3 cellular contexts compared by ENCODE assay signal in the genomic region with DNA sequence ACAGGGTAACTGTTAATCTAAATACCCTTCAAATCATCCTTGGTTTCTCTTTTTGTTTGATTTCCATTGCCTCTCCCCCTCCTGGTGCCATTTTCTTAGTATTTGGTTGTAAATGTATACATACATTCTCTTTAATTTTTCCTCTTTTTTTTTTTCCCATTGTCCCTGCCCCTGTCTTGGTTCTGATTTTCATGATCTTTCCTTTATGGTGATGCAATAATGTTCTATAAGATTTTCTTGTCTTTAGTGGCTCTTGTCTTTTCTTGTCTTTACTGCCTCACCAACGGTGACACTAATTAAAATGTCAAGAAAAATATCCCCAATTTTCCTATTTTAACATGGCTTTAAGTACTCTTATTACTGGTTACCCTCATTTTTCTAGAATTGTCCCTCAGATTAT.
TF ChIP-seq lines count a peak whose summit lies in the region.

No MANE protein-coding gene starts in this region.

TF ChIP-seq in HepG2, 621 proteins besides CTCF, POLR2A, EP300 and RAD21:
- TF ChIP-seq ATF7 (IDR thresholded peaks at IDR 0.05) (peak; percentile 72), ATF7 (CRISPR knock-in tag; IDR thresholded peaks at IDR 0.05) (no peak), CEBPB (IDR thresholded peaks at IDR 0.05; ENCODE audit: borderline replicate concordance, low read depth, low read length) (peak; percentile 17; the same call in 1 of the 2 replicates), SMAD9 (CRISPR knock-in tag; IDR thresholded peaks at IDR 0.05) (no peak), GTF3A (CRISPR knock-in tag; conservative IDR thresholded peaks at IDR 0.05) (no peak), CCAR2 (optimal IDR thresholded peaks at IDR 0.05; ENCODE audit: low read depth, low read length) (no peak)

TF ChIP-seq in IMR-90, 13 proteins besides CTCF, POLR2A, EP300 and RAD21:
- TF ChIP-seq, protein P1, sequence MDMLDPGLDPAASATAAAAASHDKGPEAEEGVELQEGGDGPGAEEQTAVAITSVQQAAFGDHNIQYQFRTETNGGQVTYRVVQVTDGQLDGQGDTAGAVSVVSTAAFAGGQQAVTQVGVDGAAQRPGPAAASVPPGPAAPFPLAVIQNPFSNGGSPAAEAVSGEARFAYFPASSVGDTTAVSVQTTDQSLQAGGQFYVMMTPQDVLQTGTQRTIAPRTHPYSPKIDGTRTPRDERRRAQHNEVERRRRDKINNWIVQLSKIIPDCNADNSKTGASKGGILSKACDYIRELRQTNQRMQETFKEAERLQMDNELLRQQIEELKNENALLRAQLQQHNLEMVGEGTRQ (IDR thresholded peaks at IDR 0.05; ENCODE audit: low read depth, low read length) = no peak
- TF ChIP-seq CEBPB (IDR thresholded peaks at IDR 0.05; ENCODE audit: low read depth, low read length) (peak; percentile 45; the same call in 1 of the 2 replicates), RCOR1 (IDR thresholded peaks at IDR 0.05; ENCODE audit: insufficient replicate concordance, low read length) (no peak), BHLHE40 (IDR thresholded peaks at IDR 0.05; ENCODE audit: low read depth, low read length) (no peak)

TF ChIP-seq in K562, 482 proteins besides CTCF, POLR2A, EP300 and RAD21:
- TF ChIP-seq, protein P2, sequence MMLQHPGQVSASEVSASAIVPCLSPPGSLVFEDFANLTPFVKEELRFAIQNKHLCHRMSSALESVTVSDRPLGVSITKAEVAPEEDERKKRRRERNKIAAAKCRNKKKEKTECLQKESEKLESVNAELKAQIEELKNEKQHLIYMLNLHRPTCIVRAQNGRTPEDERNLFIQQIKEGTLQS (IDR thresholded peaks at IDR 0.05) = peak; percentile 63
- TF ChIP-seq, protein P2 (CRISPR knock-in tag; conservative IDR thresholded peaks at IDR 0.05) = no peak
- no peak for TF ChIP-seq ZFPM2 (CRISPR knock-in tag; IDR thresholded peaks at IDR 0.05)
- TF ChIP-seq, protein P3, sequence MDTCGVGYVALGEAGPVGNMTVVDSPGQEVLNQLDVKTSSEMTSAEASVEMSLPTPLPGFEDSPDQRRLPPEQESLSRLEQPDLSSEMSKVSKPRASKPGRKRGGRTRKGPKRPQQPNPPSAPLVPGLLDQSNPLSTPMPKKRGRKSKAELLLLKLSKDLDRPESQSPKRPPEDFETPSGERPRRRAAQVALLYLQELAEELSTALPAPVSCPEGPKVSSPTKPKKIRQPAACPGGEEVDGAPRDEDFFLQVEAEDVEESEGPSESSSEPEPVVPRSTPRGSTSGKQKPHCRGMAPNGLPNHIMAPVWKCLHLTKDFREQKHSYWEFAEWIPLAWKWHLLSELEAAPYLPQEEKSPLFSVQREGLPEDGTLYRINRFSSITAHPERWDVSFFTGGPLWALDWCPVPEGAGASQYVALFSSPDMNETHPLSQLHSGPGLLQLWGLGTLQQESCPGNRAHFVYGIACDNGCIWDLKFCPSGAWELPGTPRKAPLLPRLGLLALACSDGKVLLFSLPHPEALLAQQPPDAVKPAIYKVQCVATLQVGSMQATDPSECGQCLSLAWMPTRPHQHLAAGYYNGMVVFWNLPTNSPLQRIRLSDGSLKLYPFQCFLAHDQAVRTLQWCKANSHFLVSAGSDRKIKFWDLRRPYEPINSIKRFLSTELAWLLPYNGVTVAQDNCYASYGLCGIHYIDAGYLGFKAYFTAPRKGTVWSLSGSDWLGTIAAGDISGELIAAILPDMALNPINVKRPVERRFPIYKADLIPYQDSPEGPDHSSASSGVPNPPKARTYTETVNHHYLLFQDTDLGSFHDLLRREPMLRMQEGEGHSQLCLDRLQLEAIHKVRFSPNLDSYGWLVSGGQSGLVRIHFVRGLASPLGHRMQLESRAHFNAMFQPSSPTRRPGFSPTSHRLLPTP (IDR thresholded peaks at IDR 0.05; ENCODE audit: borderline replicate concordance, extremely low read depth, insufficient read length) = no peak
- no peak for TF ChIP-seq CCNT2 (IDR thresholded peaks at IDR 0.05; ENCODE audit: borderline replicate concordance, extremely low read depth, insufficient read length, low read depth, low read length)
- peak; percentile 48 for TF ChIP-seq CEBPB (tag; IDR thresholded peaks at IDR 0.05)
- no peak for TF ChIP-seq CEBPG (CRISPR knock-in tag; IDR thresholded peaks at IDR 0.05)
- peak in 1 of 2 experiments; percentile 63; a peak in 2 of 4 replicates for TF ChIP-seq CEBPG (tag; conservative IDR thresholded peaks at IDR 0.05 in 1 of 2, IDR thresholded peaks at IDR 0.05 in 1 of 2)
